ENCODE assay signal across 26 cellular contexts in genomic region chr3:8895829-8896228, GRCh38.
DNase-seq lines count a peak whose midpoint lies in the region; ATAC-seq, FAIRE-seq and TF ChIP-seq lines count a peak whose summit lies in the region.
"Had no signal": no experiment of that assay in that cellular context is flagged by ENCODE, and none has a peak within 500 bp of the region (broad histone marks: within the 10 kb centered on the region; RNA-seq: fewer than 3 reads in every experiment).

No MANE protein-coding gene starts in this region.

- FAIRE-seq in GM12891 (lab: Jason Lieb, UNC) (no peak), K562 (lab: Jason Lieb, UNC) (no peak)
- FAIRE-seq: A549, D721Med, GM12878, H1 had no signal

- no peak overlapping the region for H3K4me2 ChIP-seq in K562 (ENCODE audit: insufficient read depth, low read length)
- H3K4me2 ChIP-seq: A549; BLaER1 treated with 17β-estradiol and CSF1 and Interleukin-3, amounts not matched to agents 10 nM and 100 nM had no signal

- H3K27ac Mint-ChIP-seq in HFFc6 = peak overlapping the region; percentile 6
- H3K27ac Mint-ChIP-seq: CD4-positive, alpha-beta T cell; H9 had no signal

- H3K27me3 Mint-ChIP-seq in HFFc6 (ENCODE audit: insufficient read depth) = peaks cover under 1% of the 10 kb centered on the region
- H3K27me3 Mint-ChIP-seq: CD4-positive, alpha-beta T cell; CD8-positive, alpha-beta memory T cell had no signal

- H3K9me1 ChIP-seq in K562 (ENCODE audit: control insufficient read depth, insufficient read depth, low read length) = no peaks in the 10 kb centered on the region

- intact Hi-C loops in K562 (cut with micrococcal nuclease) = no loop called here

- no peak for TF ChIP-seq EP300 in K562 (IDR thresholded peaks at IDR 0.05; ENCODE audit: low read length)

- H3K4me1 Mint-ChIP-seq in HFFc6 (ENCODE audit: low read depth) = peaks cover 83% of the 10 kb centered on the region
- H3K4me1 Mint-ChIP-seq: CD14-positive monocyte; CD8-positive, alpha-beta memory T cell had no signal

- H3K27me3 ChIP-seq in K562 (ENCODE audit: control insufficient read depth in 2 of 2, insufficient read depth in 2 of 2, low read length in 2 of 2) = no peaks in the 10 kb centered on the region
- H3K27me3 ChIP-seq: BE2C; BLaER1 treated with 17β-estradiol and CSF1 and Interleukin-3, amounts not matched to agents 10 nM and 100 nM had no signal

- TF ChIP-seq RAD21 in K562 (CRISPR knock-in tag; conservative IDR thresholded peaks at IDR 0.05 in 1 of 2, IDR thresholded peaks at IDR 0.05 in 1 of 2) = no peak

- CTCF ChIA-PET in K562 (lab: Yijun Ruan, JAX; ENCODE audit: low intra/inter-chr PET ratio) = no interaction called here

- WGBS in K562 (ENCODE audit: insufficient coverage, low coverage, missing lambda C conversion rate) = 60% methylated on average over 2 of the region's 2 CpGs

- no TSS peak for BruUV-seq in K562 (replicated peaks; lab: Mats Ljungman, UMichigan)

- peaks cover 61% of the 10 kb centered on the region for H3K36me3 ChIP-seq in K562 (ENCODE audit: control insufficient read depth, insufficient read depth, low read length)
- H3K36me3 ChIP-seq: BE2C had no signal

- POLR2A ChIA-PET in K562 (lab: Yijun Ruan, JAX) = no interaction called here

- no peak for TF ChIP-seq POLR2A in GM12891 (IDR thresholded peaks at IDR 0.05; ENCODE audit: low read depth, low read length)
- TF ChIP-seq POLR2A in K562 (conservative IDR thresholded peaks at IDR 0.05) = no peak

- H3K4me3 Mint-ChIP-seq in HFFc6 = no peak overlapping the region
- H3K4me3 Mint-ChIP-seq: CD14-positive monocyte; CD4-positive, alpha-beta T cell; CD8-positive, alpha-beta memory T cell; H9 had no signal

- in situ Hi-C loops in K562 (cut with MboI) = no loop called here

- no peak overlapping the region for H3K4me3 ChIP-seq in K562
- H3K4me3 ChIP-seq: A549; BLaER1 treated with 17β-estradiol and CSF1 and Interleukin-3, amounts not matched to agents 10 nM and 100 nM; GM12878 had no signal

- peaks cover 44% of the 10 kb centered on the region for H3K36me3 Mint-ChIP-seq in HFFc6 (ENCODE audit: low read depth)

- no peaks in the 10 kb centered on the region for H3K9me3 Mint-ChIP-seq in HFFc6
- H3K9me3 Mint-ChIP-seq: CD14-positive monocyte; CD4-positive, alpha-beta T cell; CD8-positive, alpha-beta memory T cell; H9 had no signal

- ATAC-seq in GM18868 (IDR thresholded peaks at IDR 0.05; ENCODE audit: unreplicated experiment) (peak; percentile 76), K562 (no peak), GM21529 (IDR thresholded peaks at IDR 0.05; ENCODE audit: unreplicated experiment) (no peak)
- ATAC-seq: A549, GM12878, HCT116 had no signal

- no peak overlapping the region for H2AFZ ChIP-seq in K562 (ENCODE audit: low read depth, low read length)

- H3K79me2 ChIP-seq in K562 (ENCODE audit: control insufficient read depth, insufficient read depth, low read length) = no peaks in the 10 kb centered on the region

- H3K9ac ChIP-seq in K562 (ENCODE audit: insufficient read depth in 1 of 2, low read depth in 2 of 2, low read length in 2 of 2) = no peak overlapping the region
- H3K9ac ChIP-seq: BLaER1 treated with 17β-estradiol and CSF1 and Interleukin-3, amounts not matched to agents 10 nM and 100 nM had no signal

- no peak for TF ChIP-seq CTCF in HFFc6 (IDR thresholded peaks at IDR 0.05)
- no peak for TF ChIP-seq CTCF in K562 (IDR thresholded peaks at IDR 0.05 in 2 of 3, conservative IDR thresholded peaks at IDR 0.05 in 1 of 3; ENCODE audit: insufficient read depth in 2 of 3, low read depth in 1 of 3, low read length in 3 of 3)

- peaks cover 9 to 11% of the 10 kb centered on the region in 2 experiments; a peak in 3 of 5 replicates for H3K4me1 ChIP-seq in K562 (replicated peaks in 1 of 2; ENCODE audit: control insufficient read depth in 2 of 2, insufficient read depth in 2 of 2, low read length in 2 of 2)
- H3K4me1 ChIP-seq: A549, BE2C had no signal

- H4K20me1 ChIP-seq in K562 (replicated peaks; ENCODE audit: control insufficient read depth, insufficient read depth, low read length) = no peaks in the 10 kb centered on the region
- H4K20me1 ChIP-seq: BLaER1 treated with 17β-estradiol and CSF1 and Interleukin-3, amounts not matched to agents 10 nM and 100 nM had no signal

- DNase-seq in GM12891 (ENCODE audit: insufficient read length, low spot score) = no peak
- no peak for DNase-seq in HFFc6
- DNase-seq in K562 (ENCODE audit: extremely low read depth in 1 of 4, low spot score in 3 of 4) = no peak
- no peak for DNase-seq in HT-29 (ENCODE audit: low spot score)
- no peak for DNase-seq in NCI-H1105 (lab: John Stamatoyannopoulos, UW)
- DNase-seq in NCI-H2196 (lab: John Stamatoyannopoulos, UW; ENCODE audit: unreplicated experiment) = no peak
- DNase-seq: 8988T; ACHN; AML-193; BE2C; CD4-positive, alpha-beta T cell; CD8-positive, alpha-beta memory T cell; DMS 273 treated with DMSO at 0.1 percent for 48 hours; DMS79; EL; GDM1; H9 had no signal

- H3K9me3 ChIP-seq in K562 (replicated peaks; ENCODE audit: control insufficient read depth, insufficient read depth, low read depth, low read length) = no peaks in the 10 kb centered on the region
- H3K9me3 ChIP-seq: A549; BE2C; BLaER1 treated with 17β-estradiol and CSF1 and Interleukin-3, amounts not matched to agents 10 nM and 100 nM had no signal

- no peak overlapping the region for H3K27ac ChIP-seq in K562 (ENCODE audit: extremely low read depth, low read depth, low read length)
- H3K27ac ChIP-seq: A549; BLaER1 treated with 17β-estradiol and CSF1 and Interleukin-3, amounts not matched to agents 10 nM and 100 nM had no signal

TF ChIP-seq in GM12891, 5 proteins besides CTCF, POLR2A, EP300 and RAD21:
- TF ChIP-seq SPI1 (IDR thresholded peaks at IDR 0.05; ENCODE audit: low read depth, low read length) = peak; percentile 57
- TF ChIP-seq POU2F2 (IDR thresholded peaks at IDR 0.05; ENCODE audit: low read depth, low read length) = no peak

TF ChIP-seq in K562, 482 proteins besides CTCF, POLR2A, EP300 and RAD21:
- TF ChIP-seq KDM2B (CRISPR knock-in tag; IDR thresholded peaks at IDR 0.05) (no peak), PRDM10 (IDR thresholded peaks at IDR 0.05; ENCODE audit: partially characterized antibody) (peak; percentile 81), ZBTB43 (CRISPR knock-in tag; IDR thresholded peaks at IDR 0.05) (no peak), PCBP1 (IDR thresholded peaks at IDR 0.05; ENCODE audit: low read depth, low read length, poor library complexity, severe bottlenecking) (no peak)
